In the genomic region with DNA sequence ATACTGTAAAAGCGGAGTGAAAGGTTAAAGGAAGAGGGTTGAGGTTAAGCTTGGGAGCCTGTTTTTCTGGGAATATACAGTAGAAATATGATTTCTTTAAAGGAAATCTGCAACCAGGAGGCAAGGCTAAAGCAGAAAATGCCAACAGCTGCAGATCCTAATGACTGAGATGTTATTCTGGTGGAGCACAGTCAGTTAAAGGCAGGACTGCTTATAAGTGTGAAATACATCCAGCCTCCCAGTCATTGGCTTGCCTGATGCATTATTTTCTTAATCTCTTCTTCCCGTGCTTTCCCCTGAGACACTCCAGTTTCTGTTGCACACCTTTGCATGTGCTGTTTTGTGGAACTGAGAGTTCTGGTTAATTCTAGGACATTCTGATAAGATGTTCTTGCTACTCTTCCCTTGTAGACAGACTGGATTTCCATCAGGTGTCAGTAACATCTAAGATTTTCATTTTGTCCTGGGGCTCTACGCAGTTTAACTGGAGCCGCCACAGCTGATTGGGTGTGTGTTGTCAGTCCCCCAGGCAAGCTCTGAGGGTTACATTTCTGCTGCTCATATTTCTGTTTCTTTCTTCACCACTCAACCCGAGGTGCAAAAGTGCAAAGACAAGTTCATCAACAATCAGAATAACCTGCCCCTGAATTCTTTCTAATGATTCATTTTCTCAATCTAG, we compare ENCODE assay signal across 18 cellular contexts. TPM values are rescaled to one million over a fixed set of nuclear protein-coding genes. Genes with fewer than 3 reads are reported as not detected.
DNase-seq lines count a peak whose midpoint lies in the region; ATAC-seq, FAIRE-seq and TF ChIP-seq lines count a peak whose summit lies in the region.
"Had no signal": no experiment of that assay in that cellular context is flagged by ENCODE, and none has a peak within 500 bp of the region (broad histone marks: within the 10 kb centered on the region; RNA-seq: fewer than 3 reads in every experiment).

No MANE protein-coding gene starts in this region.

- peaks cover 5% of the 10 kb centered on the region for H3K36me3 ChIP-seq in CD4-positive, CD25-positive, alpha-beta regulatory T cell (ENCODE audit: control insufficient read depth, insufficient read depth, low read length)
- H3K36me3 ChIP-seq: adrenal gland had no signal

- FAIRE-seq in GM12891 (lab: Jason Lieb, UNC) = no peak

- TF ChIP-seq POLR2A in GM12891 (IDR thresholded peaks at IDR 0.05; ENCODE audit: low read depth, low read length) = no peak

- no peaks in the 10 kb centered on the region for H3K27me3 ChIP-seq in CD4-positive, CD25-positive, alpha-beta regulatory T cell (ENCODE audit: control insufficient read depth, insufficient read depth, low read length)
- H3K27me3 ChIP-seq: adrenal gland had no signal

- H3K4me1 ChIP-seq in CD4-positive, CD25-positive, alpha-beta regulatory T cell (ENCODE audit: control insufficient read depth, insufficient read depth, low read length, poor library complexity, severe bottlenecking) = peaks cover 26% of the 10 kb centered on the region

- H3K27ac ChIP-seq in CD4-positive, CD25-positive, alpha-beta regulatory T cell (ENCODE audit: insufficient read depth, low read length, poor library complexity, severe bottlenecking) = no peak overlapping the region
- H3K27ac ChIP-seq: adrenal gland, HL-60 had no signal

- peak overlapping the region; percentile 15 to 72 (median 15) for H3K27ac Mint-ChIP-seq in CD4-positive, CD25-positive, alpha-beta regulatory T cell
- peak overlapping the region; percentile 11 for H3K27ac Mint-ChIP-seq in T-helper 17 cell
- H3K27ac Mint-ChIP-seq in immature natural killer cell = peak overlapping the region; percentile 4 to 71 (median 48)
- H3K27ac Mint-ChIP-seq: GM23338 had no signal

- no peak overlapping the region for H3K4me3 ChIP-seq in CD4-positive, CD25-positive, alpha-beta regulatory T cell (ENCODE audit: low read depth, low read length)
- H3K4me3 ChIP-seq: adrenal gland, GM23338 had no signal

- no peak overlapping the region for H3K4me3 Mint-ChIP-seq in CD4-positive, CD25-positive, alpha-beta regulatory T cell
- no peak overlapping the region for H3K4me3 Mint-ChIP-seq in T-helper 17 cell
- H3K4me3 Mint-ChIP-seq in immature natural killer cell = no peak overlapping the region
- H3K4me3 Mint-ChIP-seq: GM23338, T-cell had no signal

- H3K9me3 Mint-ChIP-seq in CD4-positive, CD25-positive, alpha-beta regulatory T cell = no peaks in the 10 kb centered on the region
- H3K9me3 Mint-ChIP-seq in immature natural killer cell = no peaks in the 10 kb centered on the region
- H3K9me3 Mint-ChIP-seq: GM23338, T-cell had no signal

- H3K9me3 ChIP-seq in CD4-positive, CD25-positive, alpha-beta regulatory T cell (ENCODE audit: control insufficient read depth in 2 of 2, low read length in 2 of 2) = no peaks in the 10 kb centered on the region
- no peaks in the 10 kb centered on the region for H3K9me3 ChIP-seq in T-helper 17 cell (ENCODE audit: control insufficient read depth, low read length, poor library complexity, severe bottlenecking)
- H3K9me3 ChIP-seq: adrenal gland had no signal

- no peaks in the 10 kb centered on the region for H3K36me3 Mint-ChIP-seq in CD4-positive, CD25-positive, alpha-beta regulatory T cell
- H3K36me3 Mint-ChIP-seq in T-helper 17 cell (ENCODE audit: low read depth) = no peaks in the 10 kb centered on the region
- no peaks in the 10 kb centered on the region for H3K36me3 Mint-ChIP-seq in immature natural killer cell

- no peak for DNase-seq in CD4-positive, CD25-positive, alpha-beta regulatory T cell
- DNase-seq in GM12891 (ENCODE audit: insufficient read length, low spot score) = no peak
- no peak for DNase-seq in T-helper 17 cell
- DNase-seq in immature natural killer cell = no peak
- DNase-seq in stimulated activated CD4-positive, alpha-beta T cell treated with anti-CD3 and anti-CD28 coated beads, Interleukin-1b, Interleukin-23, amount 100 ng/mL, for 48 hours = no peak
- DNase-seq in cortex of kidney (lab: John Stamatoyannopoulos, UW) = no peak
- DNase-seq in COLO668 (lab: John Stamatoyannopoulos, UW; ENCODE audit: unreplicated experiment) = no peak
- DNase-seq: cerebellar nuclear complex; effector memory CD4-positive, alpha-beta T cell; NCI-H1105; RPMI8226; stimulated activated CD4-positive, alpha-beta T cell treated with anti-CD3 and anti-CD28 coated beads, Interleukin-4, amount 100 ng/mL, for 4 hours; stimulated activated CD8-positive, alpha-beta memory T cell treated with anti-CD3 and anti-CD28 coated beads, Interleukin-4, amount 100 ng/mL, for 48 hours; T-cell had no signal

- ATAC-seq in CD4-positive, CD25-positive, alpha-beta regulatory T cell (ENCODE audit: low read depth in 2 of 2) = no peak
- ATAC-seq in T-helper 17 cell = no peak
- ATAC-seq: GM23338, left lobe of liver, T-cell had no signal

- no peaks in the 10 kb centered on the region for H3K27me3 Mint-ChIP-seq in CD4-positive, CD25-positive, alpha-beta regulatory T cell
- H3K27me3 Mint-ChIP-seq in T-helper 17 cell (no peaks in the 10 kb centered on the region), immature natural killer cell (ENCODE audit: low read depth in 3 of 3) (peaks cover 2 to 3% (median 2%) of the 10 kb centered on the region in 3 donors)
- H3K27me3 Mint-ChIP-seq: T-cell had no signal

- H3K4me1 Mint-ChIP-seq in CD4-positive, CD25-positive, alpha-beta regulatory T cell = peaks cover 49 to 68% (median 56%) of the 10 kb centered on the region in 4 donors
- H3K4me1 Mint-ChIP-seq in T-helper 17 cell (peaks cover 47% of the 10 kb centered on the region), immature natural killer cell (peaks cover 58 to 86% of the 10 kb centered on the region in 2 donors)

TF ChIP-seq in GM12891, 5 proteins besides CTCF, POLR2A, EP300 and RAD21:
- TF ChIP-seq SPI1 (IDR thresholded peaks at IDR 0.05; ENCODE audit: low read depth, low read length) = peak; percentile 49
- no peak for TF ChIP-seq POU2F2 (IDR thresholded peaks at IDR 0.05; ENCODE audit: low read depth, low read length)

RNA-seq across cellular contexts. Expression of gene CAST, which starts 44.4 kb away (rescaled TPM):
- total RNA-seq in CD4-positive, CD25-positive, alpha-beta regulatory T cell = 374 TPM
- 10 to 100 TPM; 37.8 to 53.1 (median 47.2) TPM for polyA plus RNA-seq in CD4-positive, CD25-positive, alpha-beta regulatory T cell
- polyA plus RNA-seq in GM12891 (2012; ENCODE audit: low read depth, missing spikeins) = 35.1 TPM
- 100 to 1,000 TPM; 303 TPM for total RNA-seq in T-helper 17 cell
- polyA plus RNA-seq in immature natural killer cell = 100 to 1,000 TPM in 1 of 3 donors, 10 to 100 TPM in 2; 24.0 to 133 (median 59.9) TPM
